Comparison of ENCODE assay signal across 1 cellular context in genomic region chr7:74455933-74456332, GRCh38.
TF ChIP-seq lines count a peak whose summit lies in the region.

No MANE protein-coding gene starts in this region.

TF ChIP-seq in HepG2, 621 proteins besides CTCF, POLR2A, EP300 and RAD21 (continued from another document):
- no peak for TF ChIP-seq ARNTL (CRISPR knock-in tag; IDR thresholded peaks at IDR 0.05)
- TF ChIP-seq CEBPB (IDR thresholded peaks at IDR 0.05; ENCODE audit: borderline replicate concordance, low read depth, low read length) = peak; percentile 60; the same call in 1 of the 2 replicates
- no peak for TF ChIP-seq KDM4B (CRISPR knock-in tag; IDR thresholded peaks at IDR 0.05)
- no peak for TF ChIP-seq MED13 (CRISPR knock-in tag; IDR thresholded peaks at IDR 0.05)
- no peak for TF ChIP-seq ZNF343 (CRISPR knock-in tag; IDR thresholded peaks at IDR 0.05)
- no peak for TF ChIP-seq TEAD3 (CRISPR knock-in tag; optimal IDR thresholded peaks at IDR 0.05; ENCODE audit: borderline replicate concordance)
- TF ChIP-seq, protein P1, sequence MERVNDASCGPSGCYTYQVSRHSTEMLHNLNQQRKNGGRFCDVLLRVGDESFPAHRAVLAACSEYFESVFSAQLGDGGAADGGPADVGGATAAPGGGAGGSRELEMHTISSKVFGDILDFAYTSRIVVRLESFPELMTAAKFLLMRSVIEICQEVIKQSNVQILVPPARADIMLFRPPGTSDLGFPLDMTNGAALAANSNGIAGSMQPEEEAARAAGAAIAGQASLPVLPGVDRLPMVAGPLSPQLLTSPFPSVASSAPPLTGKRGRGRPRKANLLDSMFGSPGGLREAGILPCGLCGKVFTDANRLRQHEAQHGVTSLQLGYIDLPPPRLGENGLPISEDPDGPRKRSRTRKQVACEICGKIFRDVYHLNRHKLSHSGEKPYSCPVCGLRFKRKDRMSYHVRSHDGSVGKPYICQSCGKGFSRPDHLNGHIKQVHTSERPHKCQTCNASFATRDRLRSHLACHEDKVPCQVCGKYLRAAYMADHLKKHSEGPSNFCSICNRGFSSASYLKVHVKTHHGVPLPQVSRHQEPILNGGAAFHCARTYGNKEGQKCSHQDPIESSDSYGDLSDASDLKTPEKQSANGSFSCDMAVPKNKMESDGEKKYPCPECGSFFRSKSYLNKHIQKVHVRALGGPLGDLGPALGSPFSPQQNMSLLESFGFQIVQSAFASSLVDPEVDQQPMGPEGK (CRISPR knock-in tag; IDR thresholded peaks at IDR 0.05) = no peak
- TF ChIP-seq PHF21A (CRISPR knock-in tag; IDR thresholded peaks at IDR 0.05) = no peak
- no peak for TF ChIP-seq SOX6 (IDR thresholded peaks at IDR 0.05)
- TF ChIP-seq SOX6 (CRISPR knock-in tag; IDR thresholded peaks at IDR 0.05) = 0 out of 2 replicates have a peak, but pooled peaks have one; percentile 0
- no peak for TF ChIP-seq ZNF44 (CRISPR knock-in tag; IDR thresholded peaks at IDR 0.05)
- TF ChIP-seq, protein P2, sequence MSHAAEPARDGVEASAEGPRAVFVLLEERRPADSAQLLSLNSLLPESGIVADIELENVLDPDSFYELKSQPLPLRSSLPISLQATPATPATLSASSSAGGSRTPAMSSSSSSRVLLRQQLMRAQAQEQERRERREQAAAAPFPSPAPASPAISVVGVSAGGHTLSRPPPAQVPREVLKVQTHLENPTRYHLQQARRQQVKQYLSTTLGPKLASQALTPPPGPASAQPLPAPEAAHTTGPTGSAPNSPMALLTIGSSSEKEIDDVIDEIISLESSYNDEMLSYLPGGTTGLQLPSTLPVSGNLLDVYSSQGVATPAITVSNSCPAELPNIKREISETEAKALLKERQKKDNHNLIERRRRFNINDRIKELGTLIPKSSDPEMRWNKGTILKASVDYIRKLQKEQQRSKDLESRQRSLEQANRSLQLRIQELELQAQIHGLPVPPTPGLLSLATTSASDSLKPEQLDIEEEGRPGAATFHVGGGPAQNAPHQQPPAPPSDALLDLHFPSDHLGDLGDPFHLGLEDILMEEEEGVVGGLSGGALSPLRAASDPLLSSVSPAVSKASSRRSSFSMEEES (CRISPR knock-in tag; IDR thresholded peaks at IDR 0.05) = no peak
- TF ChIP-seq NONO (IDR thresholded peaks at IDR 0.05) = no peak
- TF ChIP-seq NONO (CRISPR knock-in tag; conservative IDR thresholded peaks at IDR 0.05) = no peak
- no peak for TF ChIP-seq ZNF878 (CRISPR knock-in tag; IDR thresholded peaks at IDR 0.05)
- TF ChIP-seq PAWR (CRISPR knock-in tag; IDR thresholded peaks at IDR 0.05; ENCODE audit: borderline replicate concordance) = no peak
- TF ChIP-seq ZNF124 (CRISPR knock-in tag; IDR thresholded peaks at IDR 0.05) = no peak
- TF ChIP-seq CEBPG (CRISPR knock-in tag; IDR thresholded peaks at IDR 0.05) = 0 out of 2 replicates have a peak, but pooled peaks have one; percentile 30
- no peak for TF ChIP-seq ETV6 (CRISPR knock-in tag; conservative IDR thresholded peaks at IDR 0.05)
- TF ChIP-seq PBX2 (CRISPR knock-in tag; IDR thresholded peaks at IDR 0.05) = peak; percentile 50; the same call in 1 of the 2 replicates
- TF ChIP-seq NR1H2 (CRISPR knock-in tag; IDR thresholded peaks at IDR 0.05; ENCODE audit: borderline replicate concordance, low read depth) = no peak
- no peak for TF ChIP-seq FOXK1 (CRISPR knock-in tag; IDR thresholded peaks at IDR 0.05; ENCODE audit: borderline replicate concordance, low read depth)
- no peak for TF ChIP-seq KLF16 (CRISPR knock-in tag; IDR thresholded peaks at IDR 0.05)
- TF ChIP-seq KDM2A (CRISPR knock-in tag; IDR thresholded peaks at IDR 0.05; ENCODE audit: borderline replicate concordance, low read depth) = no peak
- no peak for TF ChIP-seq CC2D1A (CRISPR knock-in tag; IDR thresholded peaks at IDR 0.05)
- TF ChIP-seq, protein P3, sequence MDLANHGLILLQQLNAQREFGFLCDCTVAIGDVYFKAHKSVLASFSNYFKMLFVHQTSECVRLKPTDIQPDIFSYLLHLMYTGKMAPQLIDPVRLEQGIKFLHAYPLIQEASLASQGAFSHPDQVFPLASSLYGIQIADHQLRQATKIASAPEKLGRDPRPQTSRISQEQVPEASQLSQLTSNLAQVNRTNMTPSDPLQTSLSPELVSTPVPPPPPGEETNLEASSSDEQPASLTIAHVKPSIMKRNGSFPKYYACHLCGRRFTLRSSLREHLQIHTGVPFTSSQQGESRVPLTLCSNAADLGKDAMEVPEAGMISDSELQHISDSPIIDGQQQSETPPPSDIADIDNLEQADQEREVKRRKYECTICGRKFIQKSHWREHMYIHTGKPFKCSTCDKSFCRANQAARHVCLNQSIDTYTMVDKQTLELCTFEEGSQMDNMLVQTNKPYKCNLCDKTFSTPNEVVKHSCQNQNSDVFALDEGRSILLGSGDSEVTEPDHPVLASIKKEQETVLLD (CRISPR knock-in tag; IDR thresholded peaks at IDR 0.05; ENCODE audit: low read depth) = no peak
- no peak for TF ChIP-seq MLX (CRISPR knock-in tag; IDR thresholded peaks at IDR 0.05)
TF ChIP-seq in HepG2: peak in this region for 5.
